In the genomic region with DNA sequence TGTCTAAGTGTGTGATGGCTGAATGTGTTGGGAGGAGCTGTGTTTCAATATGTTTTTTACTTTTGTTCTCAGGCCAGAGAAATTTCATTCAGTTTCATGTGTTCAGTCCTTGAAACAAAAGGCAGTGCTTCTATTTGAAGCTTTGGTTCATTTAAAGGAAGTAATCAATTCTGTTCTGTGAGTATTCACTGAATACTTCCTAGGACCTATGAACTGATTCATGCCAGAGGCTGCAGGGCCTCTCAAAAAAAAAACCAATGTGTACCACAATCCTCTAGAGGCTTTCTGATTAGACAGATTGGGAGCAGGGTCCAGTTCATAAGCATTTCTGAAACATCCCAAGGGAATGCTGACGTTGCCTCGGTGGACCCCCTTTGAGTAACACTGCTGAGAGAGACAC, we compare ENCODE assay signal across 12 cellular contexts.
DNase-seq lines count a peak whose midpoint lies in the region; ATAC-seq lines count a peak whose summit lies in the region.
"Had no signal": no experiment of that assay in that cellular context is flagged by ENCODE, and none has a peak within 500 bp of the region (broad histone marks: within the 10 kb centered on the region; RNA-seq: fewer than 3 reads in every experiment).

No MANE protein-coding gene starts in this region.

- peak; percentile 30 for ATAC-seq in GM19455 (IDR thresholded peaks at IDR 0.05; ENCODE audit: unreplicated experiment)
- ATAC-seq in HG03025 (IDR thresholded peaks at IDR 0.05; ENCODE audit: low FRiP score, unreplicated experiment), result peak; percentile 36

- peak overlapping the region; percentile 1; the same call in 1 of the 2 replicates for H3K4me3 ChIP-seq in GM08714 (ENCODE audit: low read length)
- H3K4me3 ChIP-seq: SK-N-MC had no signal

- DNase-seq in NOMO-1 treated with DMSO at 0.1 percent for 48 hours (lab: John Stamatoyannopoulos, UW; ENCODE audit: unreplicated experiment), result peak; percentile 35
- DNase-seq in NCI-H1694 treated with DMSO at 0.1 percent for 48 hours (lab: John Stamatoyannopoulos, UW), result no peak
- no peak for DNase-seq in 8988T
- DNase-seq in DMS53 treated with DMSO at 0.1 percent for 48 hours (lab: John Stamatoyannopoulos, UW; ENCODE audit: unreplicated experiment), result no peak
- no peak for DNase-seq in SHP77 treated with DMSO at 0.1 percent for 48 hours (lab: John Stamatoyannopoulos, UW)
- DNase-seq: BE2C; NCI-H2081 treated with DMSO at 0.1 percent for 48 hours; stimulated activated CD4-positive, alpha-beta T cell treated with anti-CD3 and anti-CD28 coated beads, Interleukin-1b, Interleukin-23, amount 100 ng/mL, for 48 hours had no signal
